ENCODE assay signal across 28 cellular contexts in the genomic region with DNA sequence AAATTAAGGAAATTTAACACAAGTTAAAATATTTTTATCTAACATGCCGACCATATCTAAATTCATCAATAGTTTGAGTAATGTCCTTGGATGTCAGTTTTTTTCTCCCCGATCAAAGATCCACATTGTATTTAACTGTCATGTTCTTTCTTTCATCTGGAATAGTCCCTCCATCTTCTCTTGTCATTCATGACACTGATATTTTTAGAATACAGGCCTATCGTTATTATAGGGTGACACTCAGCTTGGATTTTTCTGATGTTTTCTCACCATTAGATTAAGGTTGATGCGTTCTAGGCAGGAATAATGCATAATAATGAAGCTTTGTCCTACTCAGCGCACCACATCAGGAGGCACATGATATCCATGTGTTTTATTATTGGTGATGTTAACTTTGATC.
"Had no signal": no experiment of that assay in that cellular context is flagged by ENCODE, and none has a peak within 500 bp of the region (broad histone marks: within the 10 kb centered on the region; RNA-seq: fewer than 3 reads in every experiment).

No MANE protein-coding gene starts in this region.

- H3K36me3 ChIP-seq: stomach, suprapubic skin, thoracic aorta, thyroid gland, tibial artery, tibial nerve, transverse colon, upper lobe of left lung, upper lobe of right lung, uterus, vagina had no signal

- DNase-seq: stimulated activated CD4-positive, alpha-beta T cell treated with anti-CD3 and anti-CD28 coated beads, Interleukin-2, amount 100 ng/mL, for 48 hours; stimulated activated CD4-positive, alpha-beta T cell treated with anti-CD3 and anti-CD28 coated beads, Interleukin-4, amount 100 ng/mL, for 1 hour; stimulated activated CD4-positive, alpha-beta T cell treated with anti-CD3 and anti-CD28 coated beads, Interleukin-4, amount 100 ng/mL, for 24 hours; stimulated activated CD4-positive, alpha-beta T cell treated with anti-CD3 and anti-CD28 coated beads, Interleukin-4, amount 100 ng/mL, for 4 hours; stimulated activated CD8-positive, alpha-beta memory T cell treated with anti-CD3 and anti-CD28 coated beads, Interleukin-4, amount 100 ng/mL, for 48 hours; stimulated activated naive B cell treated with anti-CD40 and anti-IgM and Interleukin-4, amounts not matched to agents 10 μg/mL and 1 μg/mL and 100 μg/mL, for 72 hours; stimulated activated naive CD4-positive, alpha-beta T cell; stimulated activated naive CD4-positive, alpha-beta T cell treated with Interleukin-2 at 50 U/mL for 16 hours; stimulated activated naive CD8-positive, alpha-beta T cell treated with anti-CD3 and anti-CD28 coated beads, Interleukin-15, amount 100 ng/mL, for 72 hours; stimulated activated naive CD8-positive, alpha-beta T cell treated with anti-CD3 and anti-CD28 coated beads, Interleukin-15, Interleukin-2, amounts not matched to agents 100 U/mL and 50 U/mL, for 24 hours; stomach; substantia nigra; testis; thyroid gland; tibial artery; transverse colon; trophoblast cell; upper lobe of right lung; uterus had no signal

- H3K27ac Mint-ChIP-seq: stimulated activated effector memory CD8-positive, alpha-beta T cell treated with anti-CD3 and anti-CD28 coated beads, Interleukin-12 subunit alpha, Interleukin-12 subunit beta, amount 100 ng/mL, for 72 hours; stimulated activated memory B cell treated with anti-CD40 and anti-IgM and Interleukin-4, amounts not matched to agents 10 μg/mL and 1 μg/mL and 100 μg/mL, for 72 hours; stimulated activated naive B cell treated with anti-CD40 and anti-IgM and Interleukin-4, amounts not matched to agents 10 μg/mL and 1 μg/mL and 100 μg/mL, for 72 hours; stimulated activated naive CD8-positive, alpha-beta T cell treated with anti-CD3 and anti-CD28 coated beads, Interleukin-15, amount 100 ng/mL, for 72 hours; stimulated activated naive CD8-positive, alpha-beta T cell treated with anti-CD3 and anti-CD28 coated beads, Interleukin-15, Interleukin-2, amounts not matched to agents 100 ng/mL and 50 ng/mL, for 24 hours; type B pancreatic cell had no signal

- H3K9me3 ChIP-seq: suprapubic skin, testis, thoracic aorta, thyroid gland, tibial artery, transverse colon, upper lobe of right lung, uterus, vagina had no signal

- ATAC-seq: stimulated activated effector memory CD8-positive, alpha-beta T cell treated with anti-CD3 and anti-CD28 coated beads, Interleukin-12 subunit alpha, Interleukin-12 subunit beta, amount 100 ng/mL, for 72 hours; stimulated activated memory B cell treated with anti-CD40 and anti-IgM and Interleukin-4, amounts not matched to agents 10 μg/mL and 1 μg/mL and 100 μg/mL, for 72 hours; stimulated activated naive B cell treated with anti-CD40 and anti-IgM and Interleukin-4, amounts not matched to agents 10 μg/mL and 1 μg/mL and 100 μg/mL, for 72 hours; stimulated activated naive CD8-positive, alpha-beta T cell treated with anti-CD3 and anti-CD28 coated beads, Interleukin-15, amount 100 ng/mL, for 72 hours; stimulated activated naive CD8-positive, alpha-beta T cell treated with anti-CD3 and anti-CD28 coated beads, Interleukin-15, Interleukin-2, amounts not matched to agents 100 U/mL and 50 U/mL, for 24 hours; upper lobe of right lung had no signal

- H3K36me3 Mint-ChIP-seq: stimulated activated effector memory CD8-positive, alpha-beta T cell treated with anti-CD3 and anti-CD28 coated beads, Interleukin-12 subunit alpha, Interleukin-12 subunit beta, amount 100 ng/mL, for 72 hours; stimulated activated memory B cell treated with anti-CD40 and anti-IgM and Interleukin-4, amounts not matched to agents 10 μg/mL and 1 μg/mL and 100 μg/mL, for 72 hours; stimulated activated naive B cell treated with anti-CD40 and anti-IgM and Interleukin-4, amounts not matched to agents 10 μg/mL and 1 μg/mL and 100 μg/mL, for 72 hours; type B pancreatic cell had no signal

- H3K4me1 Mint-ChIP-seq: stimulated activated effector memory CD8-positive, alpha-beta T cell treated with anti-CD3 and anti-CD28 coated beads, Interleukin-12 subunit alpha, Interleukin-12 subunit beta, amount 100 ng/mL, for 72 hours; stimulated activated memory B cell treated with anti-CD40 and anti-IgM and Interleukin-4, amounts not matched to agents 10 μg/mL and 1 μg/mL and 100 μg/mL, for 72 hours; stimulated activated naive B cell treated with anti-CD40 and anti-IgM and Interleukin-4, amounts not matched to agents 10 μg/mL and 1 μg/mL and 100 μg/mL, for 72 hours; stimulated activated naive CD8-positive, alpha-beta T cell treated with anti-CD3 and anti-CD28 coated beads, Interleukin-15, amount 100 ng/mL, for 72 hours had no signal

- H3K27me3 Mint-ChIP-seq: type B pancreatic cell had no signal

- H3K27ac ChIP-seq: stomach, suprapubic skin, testis, thoracic aorta, thyroid gland, tibial artery, tibial nerve, transverse colon, upper lobe of left lung, upper lobe of right lung, uterus, vagina had no signal

- H3K4me3 ChIP-seq: stomach, suprapubic skin, testis, thoracic aorta, thyroid gland, tibial artery, tibial nerve, transverse colon, upper lobe of left lung, upper lobe of right lung, uterus, vagina had no signal

- H3K4me3 Mint-ChIP-seq: stimulated activated effector memory CD8-positive, alpha-beta T cell treated with anti-CD3 and anti-CD28 coated beads, Interleukin-12 subunit alpha, Interleukin-12 subunit beta, amount 100 ng/mL, for 72 hours; stimulated activated memory B cell treated with anti-CD40 and anti-IgM and Interleukin-4, amounts not matched to agents 10 μg/mL and 1 μg/mL and 100 μg/mL, for 72 hours; stimulated activated naive B cell treated with anti-CD40 and anti-IgM and Interleukin-4, amounts not matched to agents 10 μg/mL and 1 μg/mL and 100 μg/mL, for 72 hours; stimulated activated naive CD8-positive, alpha-beta T cell treated with anti-CD3 and anti-CD28 coated beads, Interleukin-15, amount 100 ng/mL, for 72 hours; stimulated activated naive CD8-positive, alpha-beta T cell treated with anti-CD3 and anti-CD28 coated beads, Interleukin-15, Interleukin-2, amounts not matched to agents 100 ng/mL and 50 ng/mL, for 24 hours; type B pancreatic cell had no signal

- H3K4me1 ChIP-seq: stomach, suprapubic skin, testis, thyroid gland, tibial artery, tibial nerve, transverse colon, upper lobe of left lung, upper lobe of right lung, uterus, vagina had no signal

- H3K9me3 Mint-ChIP-seq: stimulated activated effector memory CD8-positive, alpha-beta T cell treated with anti-CD3 and anti-CD28 coated beads, Interleukin-12 subunit alpha, Interleukin-12 subunit beta, amount 100 ng/mL, for 72 hours; type B pancreatic cell had no signal

- H3K27me3 ChIP-seq: stomach, suprapubic skin, testis, thyroid gland, tibial artery, tibial nerve, upper lobe of left lung, upper lobe of right lung, uterus, vagina had no signal
